21 cellular contexts compared by ENCODE assay signal in the genomic region with DNA sequence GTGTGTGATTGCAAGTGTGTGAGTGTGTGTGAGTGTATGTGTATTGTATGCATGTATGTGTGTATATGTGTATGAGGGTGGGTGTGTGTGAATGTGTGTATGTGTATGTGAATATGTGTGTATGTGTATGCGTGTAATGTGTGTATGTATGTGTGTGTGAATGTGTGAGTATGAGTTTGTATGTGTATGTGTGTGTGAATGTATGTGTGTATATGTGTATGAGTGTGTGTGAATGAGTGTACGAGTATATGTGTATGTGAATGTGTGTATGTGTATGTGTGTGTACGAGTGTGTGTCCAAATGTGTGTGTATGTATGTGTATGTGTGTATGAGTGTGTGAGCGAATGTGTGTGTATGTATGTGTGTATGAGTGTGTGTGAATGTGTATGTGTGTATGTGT. TPM values are rescaled to one million over a fixed set of nuclear protein-coding genes. Genes with fewer than 3 reads are reported as not detected.
DNase-seq lines count a peak whose midpoint lies in the region; ATAC-seq, FAIRE-seq and TF ChIP-seq lines count a peak whose summit lies in the region.
"Had no signal": no experiment of that assay in that cellular context is flagged by ENCODE, and none has a peak within 500 bp of the region (broad histone marks: within the 10 kb centered on the region; RNA-seq: fewer than 3 reads in every experiment).

No MANE protein-coding gene starts in this region.

- no peak overlapping the region for H2BK20ac ChIP-seq in H1 (ENCODE audit: low read length)

- no peak for TF ChIP-seq CTCF in HEK293 (tag by site-specific recombination; IDR thresholded peaks at IDR 0.05)
- no peak for TF ChIP-seq CTCF in WERI-Rb-1 (IDR thresholded peaks at IDR 0.05; ENCODE audit: low read depth, low read length)
- TF ChIP-seq CTCF in H1 (IDR thresholded peaks at IDR 0.05; ENCODE audit: control extremely low read depth in 1 of 3, insufficient read depth in 1 of 3, low read depth in 1 of 3, low read length in 3 of 3) = no peak
- TF ChIP-seq CTCF in GM23338 (conservative IDR thresholded peaks at IDR 0.05; ENCODE audit: low read depth in 2 of 2) = no peak
- TF ChIP-seq CTCF in right atrium auricular region (IDR thresholded peaks at IDR 0.05) = no peak

- no peaks in the 10 kb centered on the region; the same call in 2 of the 3 replicates for H3K9me3 Mint-ChIP-seq in GM23338
- H3K9me3 Mint-ChIP-seq: CD4-positive, alpha-beta memory T cell; HFFc6 had no signal

- H2BK12ac ChIP-seq in H1 (ENCODE audit: low read depth, low read length) = no peak overlapping the region

- no peak overlapping the region for H3K27ac Mint-ChIP-seq in GM23338
- H3K27ac Mint-ChIP-seq: CD4-positive, alpha-beta memory T cell; HFFc6 had no signal

- H3K79me1 ChIP-seq in H1 (ENCODE audit: low read depth, low read length) = no peaks in the 10 kb centered on the region

- H3K4me1 Mint-ChIP-seq in GM23338 = no peaks in the 10 kb centered on the region
- H3K4me1 Mint-ChIP-seq: CD4-positive, alpha-beta memory T cell had no signal

- H3K4me3 Mint-ChIP-seq in GM23338 = no peak overlapping the region
- H3K4me3 Mint-ChIP-seq: CD4-positive, alpha-beta memory T cell; HFFc6 had no signal

- no peak overlapping the region for H2BK5ac ChIP-seq in H1 (ENCODE audit: low read depth, low read length)

- peaks cover 6% of the 10 kb centered on the region; the same call in 1 of the 2 replicates for H3K23me2 ChIP-seq in H1 (ENCODE audit: low read depth, low read length)

- TF ChIP-seq POLR2A in H1 (IDR thresholded peaks at IDR 0.05; ENCODE audit: control extremely low read depth in 1 of 2, low read depth in 2 of 2, low read length in 2 of 2) = no peak

- H4K91ac ChIP-seq in H1 (replicated peaks; ENCODE audit: insufficient read length, low read length) = no peak overlapping the region

- H3K56ac ChIP-seq in H1 (replicated peaks; ENCODE audit: insufficient read length, low read depth, low read length) = peak overlapping the region; percentile 98

- no peak overlapping the region for H2BK120ac ChIP-seq in H1 (replicated peaks; ENCODE audit: low read depth, low read length)

- no peak overlapping the region for H3K4me3 ChIP-seq in HEK293 (ENCODE audit: low read depth, low read length)
- no peak overlapping the region for H3K4me3 ChIP-seq in WERI-Rb-1 (ENCODE audit: low read depth, low read length)
- no peak overlapping the region for H3K4me3 ChIP-seq in H1 (ENCODE audit: extremely low read depth in 1 of 4, insufficient read depth in 2 of 4, low read depth in 3 of 4, low read length in 4 of 4)
- no peak overlapping the region for H3K4me3 ChIP-seq in GM23338
- H3K4me3 ChIP-seq in right atrium auricular region = no peak overlapping the region

- DNase-seq in WERI-Rb-1 (no peak), H1 (ENCODE audit: low read depth in 1 of 2, low spot score in 2 of 2) (no peak), GM23338 (ENCODE audit: low spot score) (no peak), right atrium auricular region (ENCODE audit: low spot score) (no peak)
- DNase-seq: C1 segment of cervical spinal cord; Calu3; CD4-positive, alpha-beta memory T cell; COR-L47; DMS153; DND-41; GOT3; H7; HFFc6 had no signal

- no peak overlapping the region for H3K23ac ChIP-seq in H1 (ENCODE audit: insufficient read length)

- H2AFZ ChIP-seq in H1 (ENCODE audit: low read length) (no peak overlapping the region), GM23338 (no peak overlapping the region)

- ATAC-seq in GM23338 = no peak
- ATAC-seq in HG03159 (IDR thresholded peaks at IDR 0.05; ENCODE audit: unreplicated experiment) = no peak
- ATAC-seq: HCT116 had no signal

- CTCF ChIA-PET in HEK293 (lab: Yijun Ruan, JAX) = no interaction called here
- CTCF ChIA-PET in H1 (lab: Charles Lee; ENCODE audit: partially characterized antibody) = interaction anchor here (1.0 kb wide), 1 partner anchor 13 kb away, joined by 3 read pairs; no protein-coding TSS in a partner anchor

- H2BK15ac ChIP-seq in H1 (ENCODE audit: low read length) = no peak overlapping the region

- no peaks in the 10 kb centered on the region for H3K36me3 ChIP-seq in HEK293 (ENCODE audit: control insufficient read depth in 2 of 2, insufficient read depth in 1 of 2, low read length in 2 of 2)
- H3K36me3 ChIP-seq in WERI-Rb-1 = no peaks in the 10 kb centered on the region
- H3K36me3 ChIP-seq in H1 (ENCODE audit: control insufficient read depth in 2 of 4, insufficient read depth in 4 of 4, low read length in 3 of 4) = no peaks in the 10 kb centered on the region
- no peaks in the 10 kb centered on the region for H3K36me3 ChIP-seq in GM23338 (ENCODE audit: insufficient read depth)
- no peaks in the 10 kb centered on the region for H3K36me3 ChIP-seq in right atrium auricular region

- H4K8ac ChIP-seq in H1 (ENCODE audit: extremely low read depth, insufficient read depth, low read length) = no peak overlapping the region

- H4K5ac ChIP-seq in H1 (ENCODE audit: insufficient read length, low read depth, low read length) = no peak overlapping the region

- H3K14ac ChIP-seq in H1 (ENCODE audit: insufficient read length) = no peak overlapping the region

- H3K18ac ChIP-seq in H1 (ENCODE audit: extremely low read depth, low read length) = no peak overlapping the region

- 75 to 100% methylated on average over 3 to 4 of the region's 4 CpGs for WGBS in H1 (ENCODE audit: extremely low coverage in 1 of 2, insufficient coverage in 1 of 2, insufficient read length in 1 of 2, insufficient replicate concordance in 2 of 2, low coverage in 1 of 2, low lambda C conversion rate in 2 of 2, missing lambda C conversion rate in 1 of 2), 2 experiments

- no peak for FAIRE-seq in H1 (lab: Jason Lieb, UNC)
- FAIRE-seq: G401.6, GM18507 had no signal

- H3K9ac ChIP-seq in H1 (replicated peaks in 1 of 4; ENCODE audit: extremely low read depth in 1 of 4, low read depth in 3 of 4, low read length in 3 of 4) = no peak overlapping the region

- H3K79me2 ChIP-seq in H1 (ENCODE audit: control insufficient read depth in 1 of 2, insufficient read depth in 2 of 2, low read length in 2 of 2) = no peaks in the 10 kb centered on the region
- no peaks in the 10 kb centered on the region for H3K79me2 ChIP-seq in GM23338 (replicated peaks; ENCODE audit: insufficient read depth)

- no peak for TF ChIP-seq RAD21 in H1 (IDR thresholded peaks at IDR 0.05 in 1 of 2, conservative IDR thresholded peaks at IDR 0.05 in 1 of 2; ENCODE audit: low read depth in 2 of 2, low read length in 2 of 2)

- H4K20me1 ChIP-seq in H1 (replicated peaks in 1 of 2; ENCODE audit: control insufficient read depth in 1 of 2, insufficient read depth in 2 of 2, low read length in 2 of 2) (peaks cover 0 to 5% of the 10 kb centered on the region in 2 experiments), GM23338 (replicated peaks; ENCODE audit: insufficient read depth) (no peaks in the 10 kb centered on the region)

- no peaks in the 10 kb centered on the region for H3K36me3 Mint-ChIP-seq in GM23338 (ENCODE audit: low read depth)
- H3K36me3 Mint-ChIP-seq: CD4-positive, alpha-beta memory T cell had no signal

- H3K27me3 ChIP-seq in WERI-Rb-1 (ENCODE audit: insufficient read depth, low read depth, severe bottlenecking) (no peaks in the 10 kb centered on the region), H1 (replicated peaks in 1 of 4; ENCODE audit: control insufficient read depth in 3 of 4, extremely low read depth in 1 of 4, insufficient read depth in 3 of 4, low read length in 3 of 4) (no peaks in the 10 kb centered on the region), GM23338 (ENCODE audit: insufficient read depth) (no peaks in the 10 kb centered on the region), right atrium auricular region (no peaks in the 10 kb centered on the region)

- POLR2A ChIA-PET in HEK293 (lab: Yijun Ruan, JAX) = no interaction called here
- POLR2A ChIA-PET in H1 (lab: Charles Lee; ENCODE audit: partially characterized antibody) = no interaction called here

- H3K4me2 ChIP-seq in H1 (ENCODE audit: insufficient read depth in 1 of 2, low read depth in 2 of 2, low read length in 2 of 2) (no peak overlapping the region), GM23338 (no peak overlapping the region)

- TF ChIP-seq EP300 in H1 (IDR thresholded peaks at IDR 0.05; ENCODE audit: borderline replicate concordance in 1 of 2, low read depth in 2 of 2, low read length in 2 of 2) = no peak

- no peaks in the 10 kb centered on the region for H3K4me1 ChIP-seq in HEK293 (ENCODE audit: control insufficient read depth, insufficient read depth, low read length)
- H3K4me1 ChIP-seq in H1 (replicated peaks in 1 of 4; ENCODE audit: control insufficient read depth in 3 of 4, insufficient read depth in 4 of 4, low read length in 3 of 4) = no peaks in the 10 kb centered on the region
- no peaks in the 10 kb centered on the region for H3K4me1 ChIP-seq in GM23338 (ENCODE audit: insufficient read depth)
- H3K4me1 ChIP-seq in right atrium auricular region = no peaks in the 10 kb centered on the region

- H3K27ac ChIP-seq in HEK293 (ENCODE audit: extremely low read depth, low read depth, low read length) (no peak overlapping the region), WERI-Rb-1 (peak overlapping the region; percentile 82), H1 (ENCODE audit: low read depth, low read length) (no peak overlapping the region), GM23338 (ENCODE audit: low read depth) (no peak overlapping the region), right atrium auricular region (no peak overlapping the region)

- 0 out of 2 replicates have a peak, but pooled peaks cover 3% of the 10 kb centered on the region for H3K9me2 ChIP-seq in GM23338 (ENCODE audit: insufficient read depth)

- H3K9me3 ChIP-seq in HEK293 (ENCODE audit: control insufficient read depth, insufficient read depth, low read depth, low read length) (no peaks in the 10 kb centered on the region), WERI-Rb-1 (ENCODE audit: severe bottlenecking) (no peaks in the 10 kb centered on the region), H1 (ENCODE audit: insufficient read depth in 2 of 2, low read depth in 1 of 2, low read length in 1 of 2) (no peaks in the 10 kb centered on the region), right atrium auricular region (no peaks in the 10 kb centered on the region)

- peak overlapping the region; percentile 53; the same call in 1 of the 2 replicates for H2AK5ac ChIP-seq in H1 (ENCODE audit: low read depth, low read length)

- no peaks in the 10 kb centered on the region for H3F3A ChIP-seq in GM23338 (replicated peaks; ENCODE audit: low read depth)

- no peaks in the 10 kb centered on the region for H3K27me3 Mint-ChIP-seq in GM23338 (ENCODE audit: insufficient read depth, low read depth, poor library complexity)

- no peak overlapping the region for H3K4ac ChIP-seq in H1 (replicated peaks; ENCODE audit: insufficient read length, low read depth, low read length)

RNA-seq across cellular contexts. Expression of a gene that starts 8.2 kb away (rescaled TPM):
- not detected in 2 replicates for total RNA-seq in H1 (2021; fragmentation: NEBNext Ultra II Directional; extraction: Animal tissue kit (Norgen Biotek cat#: 25700))
- 0.09 TPM in 1 of 2 replicates, not detected in the other for polyA plus RNA-seq in H1 (2011; rRNA removed)
- polyA plus RNA-seq in H1 (2011; cell fraction: cytosol; rRNA removed) = not detected
- polyA plus RNA-seq in H1 (2011; cell fraction: nucleus; rRNA removed) = 0.17 TPM
- polyA plus RNA-seq in H1 (2012, experiment 1 of 2) = not detected in 4 replicates
- not detected for polyA plus RNA-seq in H1 (2012, experiment 2 of 2)
- polyA plus RNA-seq in H1 (2013, experiment 1 of 2) = 0.10 TPM
- polyA plus RNA-seq in H1 (2013, experiment 2 of 2) = not detected
- polyA minus RNA-seq in H1 (2011; rRNA and poly(A)+ RNA removed) = not detected in 2 replicates
- not detected for polyA minus RNA-seq in H1 (2011; cell fraction: cytosol; rRNA and poly(A)+ RNA removed)
- polyA minus RNA-seq in H1 (2011; cell fraction: nucleus; rRNA and poly(A)+ RNA removed) = not detected
- total RNA-seq in GM23338 (2014; rRNA removed; shearing (Covaris generic)) = not detected in 2 replicates
- polyA plus RNA-seq in GM23338 (2016; fragmentation: Nextera tagmentation; extraction: Ambion mirVana) = 0.78 TPM in 1 of 2 replicates, not detected in the other
- not detected for total RNA-seq in right atrium auricular region
- total RNA-seq: A172; A673; Calu3; CD4-positive, alpha-beta memory T cell; H7; HFFc6 had no signal
- polyA plus RNA-seq: BJ; CD4-positive, alpha-beta memory T cell had no signal
